In genomic region chr14:61470261-61470953, GRCh38 we compare ENCODE assay signal across 9 cellular contexts.
A peak's percentile ranks its signal among the peaks of the same experiment; 100 is the strongest.
DNase-seq lines count a peak whose midpoint lies in the region; ATAC-seq and TF ChIP-seq lines count a peak whose summit lies in the region.
"Had no signal": no experiment of that assay in that cellular context is flagged by ENCODE, and none has a peak within 500 bp of the region (broad histone marks: within the 10 kb centered on the region; RNA-seq: fewer than 3 reads in every experiment).

No MANE protein-coding gene starts in this region.

- H3K27ac ChIP-seq in layer of hippocampus (ENCODE audit: low read depth, low read length) = peak overlapping the region; percentile 4
- peak overlapping the region; percentile 64 to 90 (median 82) for H3K27ac ChIP-seq in upper lobe of left lung
- H3K27ac ChIP-seq: 22Rv1 had no signal

- DNase-seq in DMS 273 (lab: John Stamatoyannopoulos, UW; ENCODE audit: unreplicated experiment) (peak; percentile 72), DMS 273 treated with DMSO at 0.1 percent for 48 hours (lab: John Stamatoyannopoulos, UW) (no peak), NCI-H2107 treated with DMSO at 0.1 percent for 48 hours (lab: John Stamatoyannopoulos, UW; ENCODE audit: unreplicated experiment) (peak; percentile 94), astrocyte of the hippocampus (ENCODE audit: low read depth, low spot score) (peak; percentile 95), upper lobe of left lung (no peak), inferior parietal cortex (ENCODE audit: extremely low spot score) (no peak)

- H3K4me1 ChIP-seq in upper lobe of left lung = peaks cover 59 to 82% (median 69%) of the 10 kb centered on the region in 4 donors

- no peak for TF ChIP-seq POLR2A in upper lobe of left lung (IDR thresholded peaks at IDR 0.05)

- ATAC-seq in upper lobe of left lung (ENCODE audit: low FRiP score in 2 of 2) (no peak), GM21360 (IDR thresholded peaks at IDR 0.05; ENCODE audit: unreplicated experiment) (no peak)

- H3K27me3 ChIP-seq in layer of hippocampus (ENCODE audit: control insufficient read depth, insufficient read depth, low read length) (no peaks in the 10 kb centered on the region), upper lobe of left lung (no peaks in the 10 kb centered on the region)

- WGBS in upper lobe of left lung, 2 donors = 26 to 37% methylated on average over 12 to 13 of the region's 13 CpGs

- no peak for TF ChIP-seq EP300 in upper lobe of left lung (IDR thresholded peaks at IDR 0.05)

- H3K9me3 ChIP-seq in upper lobe of left lung = no peaks in the 10 kb centered on the region

- peak in 1 of 6 experiments; percentile 13 for TF ChIP-seq CTCF in upper lobe of left lung (IDR thresholded peaks at IDR 0.05)

- no peak overlapping the region for H3K4me3 ChIP-seq in upper lobe of left lung

- no peaks in the 10 kb centered on the region for H3K36me3 ChIP-seq in upper lobe of left lung

Comparison
In these comparisons a context has a peak if more than half of its experiments do, and no peak if none do; other contexts are left out.
1. DNase-seq: peak in DMS 273 (single experiment), NCI-H2107 treated with DMSO at 0.1 percent for 48 hours (single experiment) and astrocyte of the hippocampus (single experiment); none in DMS 273 treated with DMSO at 0.1 percent for 48 hours (single experiment), upper lobe of left lung (0 of 2) and inferior parietal cortex (single experiment).